8 cellular contexts compared by ENCODE assay signal in genomic region chr11:126440792-126441514, GRCh38.
A peak's percentile ranks its signal among the peaks of the same experiment; 100 is the strongest.
DNase-seq lines count a peak whose midpoint lies in the region; ATAC-seq and TF ChIP-seq lines count a peak whose summit lies in the region.

No MANE protein-coding gene starts in this region.

- CTCF ChIA-PET in activated CD4-positive, alpha-beta memory T cell treated with anti-CD3 and anti-CD28 coated beads for 36 hours (lab: Charles Lee), result interaction anchor here (0.6 to 8.2 kb wide), 12 partner anchors 9 to 1052 kb away, joined by 3 to 146 read pairs (median 4); no protein-coding TSS in a partner anchor

- no peaks in the 10 kb centered on the region for H3K9me3 ChIP-seq in effector memory CD4-positive, alpha-beta T cell (ENCODE audit: control insufficient read depth, low read length)

- no peaks in the 10 kb centered on the region for H3K36me3 ChIP-seq in effector memory CD4-positive, alpha-beta T cell (ENCODE audit: control insufficient read depth, insufficient read depth, low read length)

- peaks cover 12% of the 10 kb centered on the region for H3K27me3 Mint-ChIP-seq in activated CD4-positive, alpha-beta memory T cell treated with anti-CD3 and anti-CD28 coated beads for 36 hours

- no peaks in the 10 kb centered on the region for H3K4me1 Mint-ChIP-seq in activated CD4-positive, alpha-beta memory T cell treated with anti-CD3 and anti-CD28 coated beads for 36 hours (ENCODE audit: low read depth)

- peak; percentile 83 for TF ChIP-seq CTCF in AG10803 (conservative IDR thresholded peaks at IDR 0.05; ENCODE audit: low read length)

- H3K27me3 ChIP-seq in effector memory CD4-positive, alpha-beta T cell (replicated peaks; ENCODE audit: control insufficient read depth, insufficient read depth, low read length, poor library complexity, severe bottlenecking), result peaks cover 2% of the 10 kb centered on the region

- no peak overlapping the region for H3K27ac ChIP-seq in effector memory CD4-positive, alpha-beta T cell (ENCODE audit: insufficient read depth, low read length, poor library complexity, severe bottlenecking)

- peak; percentile 74 for ATAC-seq in GM19035 (IDR thresholded peaks at IDR 0.05; ENCODE audit: unreplicated experiment)

- POLR2A ChIA-PET in activated CD4-positive, alpha-beta memory T cell treated with anti-CD3 and anti-CD28 coated beads for 36 hours (lab: Charles Lee), result interaction anchor here (1.1 kb wide), 1 partner anchor 131 kb away, joined by 4 read pairs; no protein-coding TSS in a partner anchor

- no peak overlapping the region for H3K4me3 ChIP-seq in AG10803 (ENCODE audit: low read length)
- H3K4me3 ChIP-seq in effector memory CD4-positive, alpha-beta T cell (ENCODE audit: insufficient read depth, low read depth, low read length, poor library complexity, severe bottlenecking), result no peak overlapping the region

- H3K4me3 Mint-ChIP-seq in activated CD4-positive, alpha-beta memory T cell treated with anti-CD3 and anti-CD28 coated beads for 36 hours, result no peak overlapping the region

- no peaks in the 10 kb centered on the region for H3K9me3 Mint-ChIP-seq in activated CD4-positive, alpha-beta memory T cell treated with anti-CD3 and anti-CD28 coated beads for 36 hours

- no peak overlapping the region for H3K27ac Mint-ChIP-seq in activated CD4-positive, alpha-beta memory T cell treated with anti-CD3 and anti-CD28 coated beads for 36 hours

- DNase-seq in AG10803 (ENCODE audit: low read depth) (peak; percentile 63), HK-2 (ENCODE audit: unreplicated experiment) (peak; percentile 80), NCI-H82 (lab: John Stamatoyannopoulos, UW) (peak; percentile 91), medulla oblongata (ENCODE audit: extremely low spot score) (peak; percentile 81)
- peak; percentile 81 for DNase-seq in activated CD4-positive, alpha-beta memory T cell treated with anti-CD3 and anti-CD28 coated beads for 36 hours
- DNase-seq in effector memory CD4-positive, alpha-beta T cell, result peak; percentile 33 to 54 (median 44)
- peak; percentile 45 for DNase-seq in stimulated activated CD8-positive, alpha-beta memory T cell treated with anti-CD3 and anti-CD28 coated beads, Interleukin-12 subunit alpha, Interleukin-12 subunit beta, amount 100 ng/mL, for 4 hours (ENCODE audit: low read depth)

- H3K36me3 Mint-ChIP-seq in activated CD4-positive, alpha-beta memory T cell treated with anti-CD3 and anti-CD28 coated beads for 36 hours, result no peaks in the 10 kb centered on the region

- no peaks in the 10 kb centered on the region for H3K4me1 ChIP-seq in effector memory CD4-positive, alpha-beta T cell (ENCODE audit: control insufficient read depth, insufficient read depth, low read length, poor library complexity, severe bottlenecking)

- intact Hi-C loops in activated CD4-positive, alpha-beta memory T cell treated with anti-CD3 and anti-CD28 coated beads for 36 hours (cut with micrococcal nuclease), result loop anchor here (1.0 to 5.0 kb wide), 4 partner anchors 39 to 906 kb away; no protein-coding TSS in a partner anchor
